In the genomic region with DNA sequence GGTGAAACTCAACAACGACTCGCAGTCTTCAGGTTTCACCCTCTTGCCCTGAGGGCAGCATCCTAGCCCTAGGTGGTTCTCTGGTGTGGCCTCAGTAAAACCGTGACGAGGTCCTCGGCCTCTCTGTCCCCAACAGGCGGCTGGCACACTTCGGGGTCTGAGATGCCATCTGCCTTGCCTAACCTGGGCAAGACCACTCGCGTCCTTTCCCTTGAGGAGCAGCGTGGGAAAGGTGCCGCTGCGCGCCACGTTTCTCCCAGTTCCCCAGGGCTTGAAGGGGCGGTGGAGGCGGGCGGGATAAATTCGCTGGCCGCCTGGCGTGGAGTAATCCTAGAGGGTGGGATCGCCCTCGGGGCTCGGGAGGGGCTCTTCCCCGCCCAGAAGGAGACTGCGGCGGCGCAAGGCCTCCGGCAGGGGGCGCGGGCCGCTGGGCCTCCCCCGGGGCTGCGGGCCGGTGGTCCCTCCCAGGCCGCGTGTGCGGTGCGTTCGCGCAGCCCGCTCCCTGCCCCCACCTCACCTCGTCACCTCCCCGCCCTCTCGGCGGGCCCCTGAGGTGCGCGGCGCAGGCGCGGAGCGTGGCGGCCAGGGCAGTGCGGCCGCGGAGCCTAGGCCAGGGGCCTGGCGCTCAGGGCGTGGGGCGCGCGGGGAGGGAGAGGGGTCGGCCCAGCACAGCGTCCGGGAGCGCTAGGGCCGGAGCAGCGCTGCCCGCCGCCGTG, we compare ENCODE assay signal across 8 cellular contexts. TPM values are rescaled to one million over a fixed set of nuclear protein-coding genes. Genes with fewer than 3 reads are reported as not detected.
DNase-seq lines count a peak whose midpoint lies in the region; ATAC-seq and TF ChIP-seq lines count a peak whose summit lies in the region.

TSS of gene ZNF639 (plus strand) at position 551 of the 716 bp plus-strand sequence. CDS start 5,263 bp downstream, outside the sequence.

- ATAC-seq in GM18868 (IDR thresholded peaks at IDR 0.05; ENCODE audit: unreplicated experiment) = peak; percentile 78
- ATAC-seq in HG03103 (IDR thresholded peaks at IDR 0.05; ENCODE audit: low read depth, unreplicated experiment) = peak; percentile 74
- peak; percentile 88 for ATAC-seq in WTC11

- peak within 1 kb of the TSS; percentile 91 for H3K27ac Mint-ChIP-seq in WTC11

- peak; percentile 95 for DNase-seq in AG08395 (ENCODE audit: low spot score)
- DNase-seq in NCI-H2196 (lab: John Stamatoyannopoulos, UW; ENCODE audit: unreplicated experiment) = peak; percentile 92
- peak; percentile 84 for DNase-seq in WTC11 (ENCODE audit: low spot score)
- DNase-seq in cardiac fibroblast (ENCODE audit: low read depth in 2 of 2) = peak; percentile 86 to 93
- DNase-seq in islet precursor cell = peak; percentile 94
- peak; percentile 63 to 76 (median 68) for DNase-seq in stimulated activated CD4-positive, alpha-beta T cell treated with anti-CD3 and anti-CD28 coated beads, Interleukin-12 subunit alpha, Interleukin-12 subunit beta, amount 100 ng/mL, for 48 hours (ENCODE audit: low read depth in 2 of 3, low spot score in 1 of 3)

- no peaks in the 10 kb centered on the region for H3K27me3 Mint-ChIP-seq in WTC11 (ENCODE audit: low read depth)

- peaks cover 3% of the 10 kb centered on the region for H3K36me3 Mint-ChIP-seq in WTC11

- peak within 1 kb of the TSS; percentile 91 for H3K4me3 Mint-ChIP-seq in WTC11

- no peaks in the 10 kb centered on the region for H3K9me3 Mint-ChIP-seq in WTC11

- TF ChIP-seq CTCF in WTC11 (IDR thresholded peaks at IDR 0.05) (peak; percentile 82), cardiac fibroblast (IDR thresholded peaks at IDR 0.05; ENCODE audit: low read depth, low read length) (peak; percentile 51)

- CTCF ChIA-PET in WTC11 (lab: Charles Lee) = interaction anchor here (0.7 to 2.5 kb wide), 11 partner anchors 24 to 887 kb away, joined by 3 to 17 read pairs (median 5); partner anchors contain the start of genes ACTL6A, MFN1 and ZMAT3

- peaks cover 28% of the 10 kb centered on the region for H3K4me1 Mint-ChIP-seq in WTC11

- H3K4me3 ChIP-seq in cardiac fibroblast (replicated peaks in 1 of 2; ENCODE audit: low read depth in 2 of 2, low read length in 2 of 2) = peak within 1 kb of the TSS; percentile 86 to 96

- POLR2A ChIA-PET in WTC11 (lab: Charles Lee) = no interaction called here

TF ChIP-seq in WTC11, 78 proteins besides CTCF, POLR2A, EP300 and RAD21 (continues in another document):
- TF ChIP-seq USF2 (CRISPR knock-in tag; IDR thresholded peaks at IDR 0.05) (no peak), PREB (CRISPR knock-in tag; IDR thresholded peaks at IDR 0.05; ENCODE audit: borderline replicate concordance) (no peak), SMAD4 (CRISPR knock-in tag; IDR thresholded peaks at IDR 0.05) (no peak), ZNF423 (CRISPR knock-in tag; IDR thresholded peaks at IDR 0.05) (peak; percentile 86), ZNF219 (CRISPR knock-in tag; IDR thresholded peaks at IDR 0.05; ENCODE audit: borderline replicate concordance) (no peak), TP53 (CRISPR knock-in tag; IDR thresholded peaks at IDR 0.05) (peak; percentile 69), ZNF512 (CRISPR knock-in tag; IDR thresholded peaks at IDR 0.05; ENCODE audit: borderline replicate concordance) (no peak), ZNF121 (CRISPR knock-in tag; IDR thresholded peaks at IDR 0.05) (no peak), ZNF232 (CRISPR knock-in tag; IDR thresholded peaks at IDR 0.05) (peak; percentile 66), E2F4 (CRISPR knock-in tag; IDR thresholded peaks at IDR 0.05; ENCODE audit: borderline replicate concordance, low read depth) (0 out of 2 replicates have a peak, but pooled peaks have one; percentile 71), JUN (CRISPR knock-in tag; IDR thresholded peaks at IDR 0.05) (no peak), ZNF263 (CRISPR knock-in tag; IDR thresholded peaks at IDR 0.05; ENCODE audit: low read depth) (no peak), NFYB (CRISPR knock-in tag; conservative IDR thresholded peaks at IDR 0.05; ENCODE audit: low read depth) (no peak), MYBL2 (CRISPR knock-in tag; IDR thresholded peaks at IDR 0.05) (peak; percentile 13; the same call in 1 of the 2 replicates), NFE2L1 (CRISPR knock-in tag; IDR thresholded peaks at IDR 0.05) (no peak; the same call in 1 of the 2 replicates), CREB1 (CRISPR knock-in tag; IDR thresholded peaks at IDR 0.05) (no peak), USF1 (CRISPR knock-in tag; IDR thresholded peaks at IDR 0.05) (no peak), NFATC4 (CRISPR knock-in tag; IDR thresholded peaks at IDR 0.05) (no peak), ZSCAN18 (CRISPR knock-in tag; IDR thresholded peaks at IDR 0.05) (no peak), EMX1 (CRISPR knock-in tag; IDR thresholded peaks at IDR 0.05) (0 out of 2 replicates have a peak, but pooled peaks have one; percentile 23), SOX15 (CRISPR knock-in tag; IDR thresholded peaks at IDR 0.05) (no peak)
- TF ChIP-seq, protein P1, sequence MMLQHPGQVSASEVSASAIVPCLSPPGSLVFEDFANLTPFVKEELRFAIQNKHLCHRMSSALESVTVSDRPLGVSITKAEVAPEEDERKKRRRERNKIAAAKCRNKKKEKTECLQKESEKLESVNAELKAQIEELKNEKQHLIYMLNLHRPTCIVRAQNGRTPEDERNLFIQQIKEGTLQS (CRISPR knock-in tag; conservative IDR thresholded peaks at IDR 0.05) = no peak
- TF ChIP-seq, protein P2, sequence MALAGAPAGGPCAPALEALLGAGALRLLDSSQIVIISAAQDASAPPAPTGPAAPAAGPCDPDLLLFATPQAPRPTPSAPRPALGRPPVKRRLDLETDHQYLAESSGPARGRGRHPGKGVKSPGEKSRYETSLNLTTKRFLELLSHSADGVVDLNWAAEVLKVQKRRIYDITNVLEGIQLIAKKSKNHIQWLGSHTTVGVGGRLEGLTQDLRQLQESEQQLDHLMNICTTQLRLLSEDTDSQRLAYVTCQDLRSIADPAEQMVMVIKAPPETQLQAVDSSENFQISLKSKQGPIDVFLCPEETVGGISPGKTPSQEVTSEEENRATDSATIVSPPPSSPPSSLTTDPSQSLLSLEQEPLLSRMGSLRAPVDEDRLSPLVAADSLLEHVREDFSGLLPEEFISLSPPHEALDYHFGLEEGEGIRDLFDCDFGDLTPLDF (CRISPR knock-in tag; IDR thresholded peaks at IDR 0.05) = 0 out of 2 replicates have a peak, but pooled peaks have one; percentile 42

RNA-seq across cellular contexts. Expression of gene ZNF639, which starts in this region (rescaled TPM):
- 32.3 to 34.8 TPM (median 33.4 TPM) in 3 replicates for total RNA-seq in WTC11 (2021)

Comparison
In these comparisons a context has a peak if more than half of its experiments do, and no peak if none do; other contexts are left out.
1. Peak in every context shown above with its lines: DNase-seq, ATAC-seq and H3K4me3 ChIP-seq.